1 cellular context compared by ENCODE assay signal in the genomic region with DNA sequence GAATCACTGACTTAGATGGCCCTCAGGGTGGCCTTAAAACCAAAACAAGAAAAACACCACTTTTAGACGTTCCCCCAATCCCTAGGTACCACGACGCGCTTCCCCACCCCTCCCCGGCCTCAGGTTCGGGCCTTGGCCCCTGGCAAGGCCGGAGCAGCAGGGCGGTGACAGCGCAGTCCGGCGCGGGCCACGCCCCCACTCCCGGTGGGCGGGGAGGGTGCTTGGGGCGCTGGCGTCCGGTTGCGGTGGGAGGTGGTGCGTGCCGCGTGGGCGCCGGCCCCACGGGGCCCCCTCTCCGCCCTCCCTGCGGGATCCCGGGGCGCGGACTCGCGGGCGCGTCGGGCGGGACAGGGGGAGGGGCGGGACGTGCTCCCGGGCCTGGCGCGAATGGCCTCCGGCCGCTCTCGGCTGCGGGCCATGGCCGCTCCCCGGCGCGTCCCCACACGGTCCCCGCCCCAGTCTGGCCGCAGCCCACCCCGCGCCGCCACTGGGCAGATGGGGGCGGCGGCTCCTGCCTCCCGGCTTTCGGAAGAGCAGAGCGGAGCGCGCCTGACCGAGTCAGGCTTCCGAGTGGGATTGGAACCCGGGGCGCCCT.
A peak's percentile ranks its signal among the peaks of the same experiment; 100 is the strongest.
TF ChIP-seq lines count a peak whose summit lies in the region.

No MANE protein-coding gene starts in this region.

TF ChIP-seq in HepG2, 621 proteins besides CTCF, POLR2A, EP300 and RAD21 (continued from another document and continues in another):
- TF ChIP-seq MEF2D (CRISPR knock-in tag; IDR thresholded peaks at IDR 0.05) (no peak), ZNF83 (CRISPR knock-in tag; IDR thresholded peaks at IDR 0.05; ENCODE audit: borderline replicate concordance) (no peak), GLI4 (CRISPR knock-in tag; IDR thresholded peaks at IDR 0.05; ENCODE audit: borderline replicate concordance) (no peak), RBM22 (optimal IDR thresholded peaks at IDR 0.05; ENCODE audit: low read length) (no peak), ZBTB8A (CRISPR knock-in tag; IDR thresholded peaks at IDR 0.05; ENCODE audit: borderline replicate concordance, low read depth) (no peak), ZNF564 (CRISPR knock-in tag; IDR thresholded peaks at IDR 0.05) (no peak), ZNF501 (CRISPR knock-in tag; IDR thresholded peaks at IDR 0.05) (no peak), ELF3 (CRISPR knock-in tag; IDR thresholded peaks at IDR 0.05) (no peak), ETV6 (CRISPR knock-in tag; conservative IDR thresholded peaks at IDR 0.05) (no peak), SMAD9 (CRISPR knock-in tag; IDR thresholded peaks at IDR 0.05) (no peak), ZNF782 (CRISPR knock-in tag; IDR thresholded peaks at IDR 0.05; ENCODE audit: borderline replicate concordance) (0 out of 2 replicates have a peak, but pooled peaks have one; percentile 22), ZNF724P (CRISPR knock-in tag; IDR thresholded peaks at IDR 0.05; ENCODE audit: borderline replicate concordance) (peak; percentile 52; the same call in 1 of the 2 replicates), ARHGAP35 (CRISPR knock-in tag; IDR thresholded peaks at IDR 0.05; ENCODE audit: borderline replicate concordance) (no peak), CHD4 (IDR thresholded peaks at IDR 0.05; ENCODE audit: borderline replicate concordance, low read length) (no peak), REPIN1 (CRISPR knock-in tag; IDR thresholded peaks at IDR 0.05; ENCODE audit: borderline replicate concordance, low read depth) (no peak), MEIS1 (CRISPR knock-in tag; IDR thresholded peaks at IDR 0.05; ENCODE audit: borderline replicate concordance) (no peak), REL (CRISPR knock-in tag; conservative IDR thresholded peaks at IDR 0.05) (no peak), ZSCAN21 (CRISPR knock-in tag; IDR thresholded peaks at IDR 0.05; ENCODE audit: borderline replicate concordance) (peak; percentile 21; the same call in 1 of the 2 replicates), ZMYM2 (CRISPR knock-in tag; IDR thresholded peaks at IDR 0.05) (no peak), GFI1 (CRISPR knock-in tag; IDR thresholded peaks at IDR 0.05; ENCODE audit: borderline replicate concordance) (no peak), BORCS8-MEF2B (CRISPR knock-in tag; IDR thresholded peaks at IDR 0.05) (no peak), BRD4 (CRISPR knock-in tag; IDR thresholded peaks at IDR 0.05) (peak; percentile 46; the same call in 1 of the 2 replicates), KDM5B (CRISPR knock-in tag; IDR thresholded peaks at IDR 0.05; ENCODE audit: borderline replicate concordance) (no peak), ZNF263 (CRISPR knock-in tag; IDR thresholded peaks at IDR 0.05) (peak; percentile 20; the same call in 1 of the 2 replicates), ZFP90 (CRISPR knock-in tag; IDR thresholded peaks at IDR 0.05; ENCODE audit: borderline replicate concordance) (peak; percentile 23; the same call in 1 of the 2 replicates), ZNF101 (CRISPR knock-in tag; IDR thresholded peaks at IDR 0.05; ENCODE audit: borderline replicate concordance, low read depth) (no peak), ZNF709 (CRISPR knock-in tag; IDR thresholded peaks at IDR 0.05) (peak; percentile 51; the same call in 1 of the 2 replicates), HNRNPUL1 (IDR thresholded peaks at IDR 0.05; ENCODE audit: low read depth, low read length) (no peak), HHEX (CRISPR knock-in tag; IDR thresholded peaks at IDR 0.05) (no peak), NFATC3 (CRISPR knock-in tag; IDR thresholded peaks at IDR 0.05) (no peak), ZNF7 (CRISPR knock-in tag; IDR thresholded peaks at IDR 0.05) (no peak), CCDC6 (CRISPR knock-in tag; IDR thresholded peaks at IDR 0.05) (0 out of 2 replicates have a peak, but pooled peaks have one; percentile 57), ZNF543 (CRISPR knock-in tag; IDR thresholded peaks at IDR 0.05) (no peak), ZNF558 (CRISPR knock-in tag; IDR thresholded peaks at IDR 0.05; ENCODE audit: borderline replicate concordance) (no peak), ZNF350 (CRISPR knock-in tag; IDR thresholded peaks at IDR 0.05; ENCODE audit: borderline replicate concordance, low read depth) (0 out of 2 replicates have a peak, but pooled peaks have one; percentile 14), ZNF678 (CRISPR knock-in tag; IDR thresholded peaks at IDR 0.05) (no peak), FOXM1 (CRISPR knock-in tag; IDR thresholded peaks at IDR 0.05) (peak; percentile 75; the same call in 1 of the 2 replicates), TCF12 (IDR thresholded peaks at IDR 0.05) (no peak), TCF12 (CRISPR knock-in tag; IDR thresholded peaks at IDR 0.05) (0 out of 2 replicates have a peak, but pooled peaks have one; percentile 29), ARNT2 (CRISPR knock-in tag; IDR thresholded peaks at IDR 0.05; ENCODE audit: low read depth) (peak; percentile 92; the same call in 1 of the 2 replicates), PHF8 (CRISPR knock-in tag; IDR thresholded peaks at IDR 0.05) (peak; percentile 63), ZNF777 (CRISPR knock-in tag; IDR thresholded peaks at IDR 0.05) (peak; percentile 76), HDAC1 (CRISPR knock-in tag; IDR thresholded peaks at IDR 0.05) (peak; percentile 63; the same call in 1 of the 2 replicates), ZSCAN29 (CRISPR knock-in tag; conservative IDR thresholded peaks at IDR 0.05) (no peak), ZNF44 (CRISPR knock-in tag; IDR thresholded peaks at IDR 0.05) (no peak), RFXAP (CRISPR knock-in tag; IDR thresholded peaks at IDR 0.05; ENCODE audit: borderline replicate concordance) (0 out of 2 replicates have a peak, but pooled peaks have one; percentile 70), ZNF674 (CRISPR knock-in tag; IDR thresholded peaks at IDR 0.05; ENCODE audit: low read depth) (0 out of 2 replicates have a peak, but pooled peaks have one; percentile 53), ZNF460 (CRISPR knock-in tag; IDR thresholded peaks at IDR 0.05; ENCODE audit: borderline replicate concordance) (no peak)
- TF ChIP-seq, protein P1, sequence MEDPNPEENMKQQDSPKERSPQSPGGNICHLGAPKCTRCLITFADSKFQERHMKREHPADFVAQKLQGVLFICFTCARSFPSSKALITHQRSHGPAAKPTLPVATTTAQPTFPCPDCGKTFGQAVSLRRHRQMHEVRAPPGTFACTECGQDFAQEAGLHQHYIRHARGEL (CRISPR knock-in tag; IDR thresholded peaks at IDR 0.05) = peak; percentile 34; the same call in 1 of the 2 replicates
- TF ChIP-seq, protein P2, sequence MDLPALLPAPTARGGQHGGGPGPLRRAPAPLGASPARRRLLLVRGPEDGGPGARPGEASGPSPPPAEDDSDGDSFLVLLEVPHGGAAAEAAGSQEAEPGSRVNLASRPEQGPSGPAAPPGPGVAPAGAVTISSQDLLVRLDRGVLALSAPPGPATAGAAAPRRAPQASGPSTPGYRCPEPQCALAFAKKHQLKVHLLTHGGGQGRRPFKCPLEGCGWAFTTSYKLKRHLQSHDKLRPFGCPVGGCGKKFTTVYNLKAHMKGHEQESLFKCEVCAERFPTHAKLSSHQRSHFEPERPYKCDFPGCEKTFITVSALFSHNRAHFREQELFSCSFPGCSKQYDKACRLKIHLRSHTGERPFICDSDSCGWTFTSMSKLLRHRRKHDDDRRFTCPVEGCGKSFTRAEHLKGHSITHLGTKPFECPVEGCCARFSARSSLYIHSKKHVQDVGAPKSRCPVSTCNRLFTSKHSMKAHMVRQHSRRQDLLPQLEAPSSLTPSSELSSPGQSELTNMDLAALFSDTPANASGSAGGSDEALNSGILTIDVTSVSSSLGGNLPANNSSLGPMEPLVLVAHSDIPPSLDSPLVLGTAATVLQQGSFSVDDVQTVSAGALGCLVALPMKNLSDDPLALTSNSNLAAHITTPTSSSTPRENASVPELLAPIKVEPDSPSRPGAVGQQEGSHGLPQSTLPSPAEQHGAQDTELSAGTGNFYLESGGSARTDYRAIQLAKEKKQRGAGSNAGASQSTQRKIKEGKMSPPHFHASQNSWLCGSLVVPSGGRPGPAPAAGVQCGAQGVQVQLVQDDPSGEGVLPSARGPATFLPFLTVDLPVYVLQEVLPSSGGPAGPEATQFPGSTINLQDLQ (CRISPR knock-in tag; IDR thresholded peaks at IDR 0.05) = peak; percentile 81
- TF ChIP-seq, protein P3, sequence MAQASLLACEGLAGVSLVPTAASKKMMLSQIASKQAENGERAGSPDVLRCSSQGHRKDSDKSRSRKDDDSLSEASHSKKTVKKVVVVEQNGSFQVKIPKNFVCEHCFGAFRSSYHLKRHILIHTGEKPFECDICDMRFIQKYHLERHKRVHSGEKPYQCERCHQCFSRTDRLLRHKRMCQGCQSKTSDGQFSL (CRISPR knock-in tag; IDR thresholded peaks at IDR 0.05) = 0 out of 2 replicates have a peak, but pooled peaks have one; percentile 44
- TF ChIP-seq, protein P4, sequence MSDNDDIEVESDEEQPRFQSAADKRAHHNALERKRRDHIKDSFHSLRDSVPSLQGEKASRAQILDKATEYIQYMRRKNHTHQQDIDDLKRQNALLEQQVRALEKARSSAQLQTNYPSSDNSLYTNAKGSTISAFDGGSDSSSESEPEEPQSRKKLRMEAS (IDR thresholded peaks at IDR 0.05) = peak; percentile 65
- TF ChIP-seq, protein P5, sequence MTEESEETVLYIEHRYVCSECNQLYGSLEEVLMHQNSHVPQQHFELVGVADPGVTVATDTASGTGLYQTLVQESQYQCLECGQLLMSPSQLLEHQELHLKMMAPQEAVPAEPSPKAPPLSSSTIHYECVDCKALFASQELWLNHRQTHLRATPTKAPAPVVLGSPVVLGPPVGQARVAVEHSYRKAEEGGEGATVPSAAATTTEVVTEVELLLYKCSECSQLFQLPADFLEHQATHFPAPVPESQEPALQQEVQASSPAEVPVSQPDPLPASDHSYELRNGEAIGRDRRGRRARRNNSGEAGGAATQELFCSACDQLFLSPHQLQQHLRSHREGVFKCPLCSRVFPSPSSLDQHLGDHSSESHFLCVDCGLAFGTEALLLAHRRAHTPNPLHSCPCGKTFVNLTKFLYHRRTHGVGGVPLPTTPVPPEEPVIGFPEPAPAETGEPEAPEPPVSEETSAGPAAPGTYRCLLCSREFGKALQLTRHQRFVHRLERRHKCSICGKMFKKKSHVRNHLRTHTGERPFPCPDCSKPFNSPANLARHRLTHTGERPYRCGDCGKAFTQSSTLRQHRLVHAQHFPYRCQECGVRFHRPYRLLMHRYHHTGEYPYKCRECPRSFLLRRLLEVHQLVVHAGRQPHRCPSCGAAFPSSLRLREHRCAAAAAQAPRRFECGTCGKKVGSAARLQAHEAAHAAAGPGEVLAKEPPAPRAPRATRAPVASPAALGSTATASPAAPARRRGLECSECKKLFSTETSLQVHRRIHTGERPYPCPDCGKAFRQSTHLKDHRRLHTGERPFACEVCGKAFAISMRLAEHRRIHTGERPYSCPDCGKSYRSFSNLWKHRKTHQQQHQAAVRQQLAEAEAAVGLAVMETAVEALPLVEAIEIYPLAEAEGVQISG (CRISPR knock-in tag; IDR thresholded peaks at IDR 0.05) = no peak; the same call in 1 of the 2 replicates
- TF ChIP-seq, protein P6, sequence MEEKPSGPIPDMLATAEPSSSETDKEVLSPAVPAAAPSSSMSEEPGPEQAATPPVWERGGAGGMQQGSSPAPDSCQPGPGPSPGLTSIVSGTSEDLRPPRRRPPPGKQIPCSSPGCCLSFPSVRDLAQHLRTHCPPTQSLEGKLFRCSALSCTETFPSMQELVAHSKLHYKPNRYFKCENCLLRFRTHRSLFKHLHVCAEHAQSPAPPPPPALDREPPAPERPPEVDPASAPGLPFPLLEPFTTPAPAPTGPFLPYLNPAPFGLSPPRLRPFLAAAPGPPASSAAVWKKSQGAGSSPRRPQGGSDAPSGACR (CRISPR knock-in tag; IDR thresholded peaks at IDR 0.05) = no peak; the same call in 1 of the 2 replicates
- TF ChIP-seq, protein P7, sequence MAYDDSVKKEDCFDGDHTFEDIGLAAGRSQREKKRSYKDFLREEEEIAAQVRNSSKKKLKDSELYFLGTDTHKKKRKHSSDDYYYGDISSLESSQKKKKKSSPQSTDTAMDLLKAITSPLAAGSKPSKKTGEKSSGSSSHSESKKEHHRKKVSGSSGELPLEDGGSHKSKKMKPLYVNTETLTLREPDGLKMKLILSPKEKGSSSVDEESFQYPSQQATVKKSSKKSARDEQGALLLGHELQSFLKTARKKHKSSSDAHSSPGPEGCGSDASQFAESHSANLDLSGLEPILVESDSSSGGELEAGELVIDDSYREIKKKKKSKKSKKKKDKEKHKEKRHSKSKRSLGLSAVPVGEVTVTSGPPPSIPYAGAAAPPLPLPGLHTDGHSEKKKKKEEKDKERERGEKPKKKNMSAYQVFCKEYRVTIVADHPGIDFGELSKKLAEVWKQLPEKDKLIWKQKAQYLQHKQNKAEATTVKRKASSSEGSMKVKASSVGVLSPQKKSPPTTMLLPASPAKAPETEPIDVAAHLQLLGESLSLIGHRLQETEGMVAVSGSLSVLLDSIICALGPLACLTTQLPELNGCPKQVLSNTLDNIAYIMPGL (CRISPR knock-in tag; IDR thresholded peaks at IDR 0.05; ENCODE audit: borderline replicate concordance in 1 of 2, low read depth in 1 of 2) = peak in 1 of 2 experiments; percentile 47; a peak in 1 of 4 replicates
- TF ChIP-seq, protein P8, sequence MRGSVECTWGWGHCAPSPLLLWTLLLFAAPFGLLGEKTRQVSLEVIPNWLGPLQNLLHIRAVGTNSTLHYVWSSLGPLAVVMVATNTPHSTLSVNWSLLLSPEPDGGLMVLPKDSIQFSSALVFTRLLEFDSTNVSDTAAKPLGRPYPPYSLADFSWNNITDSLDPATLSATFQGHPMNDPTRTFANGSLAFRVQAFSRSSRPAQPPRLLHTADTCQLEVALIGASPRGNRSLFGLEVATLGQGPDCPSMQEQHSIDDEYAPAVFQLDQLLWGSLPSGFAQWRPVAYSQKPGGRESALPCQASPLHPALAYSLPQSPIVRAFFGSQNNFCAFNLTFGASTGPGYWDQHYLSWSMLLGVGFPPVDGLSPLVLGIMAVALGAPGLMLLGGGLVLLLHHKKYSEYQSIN (CRISPR knock-in tag; IDR thresholded peaks at IDR 0.05; ENCODE audit: borderline replicate concordance) = no peak
- TF ChIP-seq, protein P9, sequence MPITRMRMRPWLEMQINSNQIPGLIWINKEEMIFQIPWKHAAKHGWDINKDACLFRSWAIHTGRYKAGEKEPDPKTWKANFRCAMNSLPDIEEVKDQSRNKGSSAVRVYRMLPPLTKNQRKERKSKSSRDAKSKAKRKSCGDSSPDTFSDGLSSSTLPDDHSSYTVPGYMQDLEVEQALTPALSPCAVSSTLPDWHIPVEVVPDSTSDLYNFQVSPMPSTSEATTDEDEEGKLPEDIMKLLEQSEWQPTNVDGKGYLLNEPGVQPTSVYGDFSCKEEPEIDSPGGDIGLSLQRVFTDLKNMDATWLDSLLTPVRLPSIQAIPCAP (CRISPR knock-in tag; IDR thresholded peaks at IDR 0.05; ENCODE audit: low read depth) = no peak
- TF ChIP-seq, protein P10, sequence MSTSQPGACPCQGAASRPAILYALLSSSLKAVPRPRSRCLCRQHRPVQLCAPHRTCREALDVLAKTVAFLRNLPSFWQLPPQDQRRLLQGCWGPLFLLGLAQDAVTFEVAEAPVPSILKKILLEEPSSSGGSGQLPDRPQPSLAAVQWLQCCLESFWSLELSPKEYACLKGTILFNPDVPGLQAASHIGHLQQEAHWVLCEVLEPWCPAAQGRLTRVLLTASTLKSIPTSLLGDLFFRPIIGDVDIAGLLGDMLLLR (CRISPR knock-in tag; IDR thresholded peaks at IDR 0.05) = 0 out of 2 replicates have a peak, but pooled peaks have one; percentile 35
- TF ChIP-seq, protein P11, sequence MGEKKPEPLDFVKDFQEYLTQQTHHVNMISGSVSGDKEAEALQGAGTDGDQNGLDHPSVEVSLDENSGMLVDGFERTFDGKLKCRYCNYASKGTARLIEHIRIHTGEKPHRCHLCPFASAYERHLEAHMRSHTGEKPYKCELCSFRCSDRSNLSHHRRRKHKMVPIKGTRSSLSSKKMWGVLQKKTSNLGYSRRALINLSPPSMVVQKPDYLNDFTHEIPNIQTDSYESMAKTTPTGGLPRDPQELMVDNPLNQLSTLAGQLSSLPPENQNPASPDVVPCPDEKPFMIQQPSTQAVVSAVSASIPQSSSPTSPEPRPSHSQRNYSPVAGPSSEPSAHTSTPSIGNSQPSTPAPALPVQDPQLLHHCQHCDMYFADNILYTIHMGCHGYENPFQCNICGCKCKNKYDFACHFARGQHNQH (CRISPR knock-in tag; IDR thresholded peaks at IDR 0.05) = no peak
